Comparison of ENCODE assay signal across 20 cellular contexts in genomic region chr7:28115261-28115660, GRCh38.
DNase-seq lines count a peak whose midpoint lies in the region; ATAC-seq, FAIRE-seq and TF ChIP-seq lines count a peak whose summit lies in the region.
"Had no signal": no experiment of that assay in that cellular context is flagged by ENCODE, and none has a peak within 500 bp of the region (broad histone marks: within the 10 kb centered on the region; RNA-seq: fewer than 3 reads in every experiment).

No MANE protein-coding gene starts in this region.

- no peak overlapping the region for H3K4me3 Mint-ChIP-seq in central memory CD8-positive, alpha-beta T cell
- H3K4me3 Mint-ChIP-seq: CD14-positive monocyte; CD8-positive, alpha-beta T cell; H9 had no signal

- H3K4me3 ChIP-seq in right atrium auricular region = no peak overlapping the region
- H3K4me3 ChIP-seq in testis = no peak overlapping the region
- no peak overlapping the region for H3K4me3 ChIP-seq in aorta (ENCODE audit: low read length in 2 of 2)
- no peak overlapping the region for H3K4me3 ChIP-seq in pancreas

- peak overlapping the region; percentile 20 for H3K27ac Mint-ChIP-seq in central memory CD8-positive, alpha-beta T cell (ENCODE audit: low read depth)
- H3K27ac Mint-ChIP-seq: CD14-positive monocyte; CD8-positive, alpha-beta T cell; H9 had no signal

- H3K27me3 ChIP-seq in right atrium auricular region = no peaks in the 10 kb centered on the region
- H3K27me3 ChIP-seq in testis = no peaks in the 10 kb centered on the region
- H3K27me3 ChIP-seq in aorta (ENCODE audit: control insufficient read depth in 1 of 2, insufficient read depth in 2 of 2, low read length in 1 of 2) = no peaks in the 10 kb centered on the region
- H3K27me3 ChIP-seq in pancreas = no peaks in the 10 kb centered on the region

- TF ChIP-seq POLR2A in testis (IDR thresholded peaks at IDR 0.05) = no peak

- H3K27ac ChIP-seq in right atrium auricular region (no peak overlapping the region), testis (peak overlapping the region; percentile 73 to 74), aorta (ENCODE audit: low read depth in 1 of 2, low read length in 2 of 2) (no peak overlapping the region), pancreas (no peak overlapping the region)
- H3K27ac ChIP-seq: 22Rv1 had no signal

- no peak for DNase-seq in Right ventricle myocardium superior
- no peak for DNase-seq in right atrium auricular region (ENCODE audit: low spot score)
- DNase-seq in central memory CD8-positive, alpha-beta T cell (ENCODE audit: low spot score in 2 of 2) = no peak
- DNase-seq in left ventricle myocardium superior = no peak
- no peak for DNase-seq in testis
- DNase-seq in aorta = no peak
- DNase-seq in NCI-H1417 treated with DMSO at 0.1 percent for 48 hours (lab: John Stamatoyannopoulos, UW) = no peak
- DNase-seq in pancreas = no peak
- DNase-seq: CD8-positive, alpha-beta T cell; COR-L47; DMS153; DMS79 treated with DMSO at 0.1 percent for 48 hours; EL; GOT3; H9 had no signal

- peaks cover under 1% of the 10 kb centered on the region for H3K36me3 Mint-ChIP-seq in central memory CD8-positive, alpha-beta T cell (ENCODE audit: insufficient read depth)
- H3K36me3 Mint-ChIP-seq: CD8-positive, alpha-beta T cell had no signal

- ATAC-seq in Right ventricle myocardium superior (ENCODE audit: poor library complexity) (peak; percentile 51), left ventricle myocardium superior (peak; percentile 69), aorta (ENCODE audit: low FRiP score) (no peak), pancreas (no peak)
- ATAC-seq in central memory CD8-positive, alpha-beta T cell (replicated peaks; ENCODE audit: extremely low read depth, poor library complexity, severe bottlenecking) = no peak
- ATAC-seq: CD8-positive, alpha-beta T cell had no signal

- H3K4me1 ChIP-seq in right atrium auricular region = no peaks in the 10 kb centered on the region
- H3K4me1 ChIP-seq in testis = peaks cover 37% of the 10 kb centered on the region
- H3K4me1 ChIP-seq in aorta (ENCODE audit: control insufficient read depth in 1 of 2, insufficient read depth in 2 of 2, low read length in 2 of 2) = peaks cover 0 to 2% of the 10 kb centered on the region in 2 donors
- H3K4me1 ChIP-seq in pancreas = no peaks in the 10 kb centered on the region

- TF ChIP-seq CTCF in right atrium auricular region (IDR thresholded peaks at IDR 0.05) (no peak), testis (IDR thresholded peaks at IDR 0.05) (no peak), pancreas (IDR thresholded peaks at IDR 0.05) (no peak)

- intact Hi-C loops in Right ventricle myocardium superior (cut with DNase I) (no loop called here), left ventricle myocardium superior (cut with micrococcal nuclease) (no loop called here), testis (cut with DNase I; ENCODE audit: low total_unique reads) (no loop called here), aorta (cut with DNase I) (no loop called here), pancreas (cut with DNase I) (no loop called here)

- H3K9me3 ChIP-seq in right atrium auricular region (no peaks in the 10 kb centered on the region), testis (no peaks in the 10 kb centered on the region), aorta (ENCODE audit: control insufficient read depth, low read length) (no peaks in the 10 kb centered on the region), pancreas (no peaks in the 10 kb centered on the region)

- FAIRE-seq in pancreas (lab: Jason Lieb, UNC) = no peak
- FAIRE-seq: D721Med, G401.6, GM12891 had no signal

- H3K9me3 Mint-ChIP-seq in central memory CD8-positive, alpha-beta T cell = no peaks in the 10 kb centered on the region
- H3K9me3 Mint-ChIP-seq: CD8-positive, alpha-beta T cell; H9 had no signal

- 45 to 59% methylated on average over 1 of the region's 1 CpG for WGBS in testis, 2 donors
- WGBS in aorta, 2 donors = 80 to 92% methylated on average over 1 of the region's 1 CpG
- WGBS in pancreas, 2 donors = 73 to 100% methylated on average over 1 of the region's 1 CpG

- H3K4me1 Mint-ChIP-seq in central memory CD8-positive, alpha-beta T cell = peaks cover 29% of the 10 kb centered on the region
- H3K4me1 Mint-ChIP-seq: H9 had no signal

- H3K36me3 ChIP-seq in right atrium auricular region (no peaks in the 10 kb centered on the region), testis (ENCODE audit: low read depth, missing control alignments) (no peaks in the 10 kb centered on the region), aorta (ENCODE audit: control insufficient read depth in 1 of 2, insufficient read depth in 2 of 2, low read length in 1 of 2) (peaks cover 0 to 1% of the 10 kb centered on the region in 2 donors), pancreas (no peaks in the 10 kb centered on the region)

- H3K27me3 Mint-ChIP-seq in central memory CD8-positive, alpha-beta T cell = no peaks in the 10 kb centered on the region

Comparison
In these comparisons a context has a peak if more than half of its experiments do, and no peak if none do; other contexts are left out.
1. ATAC-seq: peak in Right ventricle myocardium superior (single experiment) and left ventricle myocardium superior (single experiment); none in central memory CD8-positive, alpha-beta T cell (single experiment), aorta (single experiment) and pancreas (0 of 4).
2. H3K27ac ChIP-seq: peak in testis (2 of 2); none in right atrium auricular region (0 of 2), aorta (0 of 2) and pancreas (0 of 4).